ENCODE assay signal across 1 cellular context in the genomic region with DNA sequence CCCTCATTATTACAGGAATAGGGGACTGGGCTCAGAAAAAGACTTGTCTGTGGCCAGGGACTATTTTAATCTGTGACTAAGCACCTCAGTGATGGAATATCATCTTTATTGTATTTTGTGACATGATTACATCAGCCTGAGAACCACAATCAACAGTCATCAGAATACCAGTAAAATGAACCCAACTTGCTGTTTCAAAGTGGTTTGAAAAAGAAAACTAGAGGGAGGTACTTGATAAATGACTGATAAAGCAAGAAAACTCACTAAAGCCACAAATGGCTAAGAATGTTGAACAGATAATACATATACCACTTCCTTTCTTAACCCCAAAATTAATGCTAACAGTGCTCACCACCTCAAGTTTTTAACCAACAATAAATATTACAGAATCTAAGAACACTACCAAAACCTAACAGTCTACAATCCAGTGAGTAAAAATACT.
TF ChIP-seq lines count a peak whose summit lies in the region.

No MANE protein-coding gene starts in this region.

TF ChIP-seq in K562, 482 proteins besides CTCF, POLR2A, EP300 and RAD21 (continued from another document and continues in another):
- TF ChIP-seq MLX (CRISPR knock-in tag; conservative IDR thresholded peaks at IDR 0.05) (no peak), SRSF3 (IDR thresholded peaks at IDR 0.05; ENCODE audit: insufficient read depth, low read length) (no peak), ATF7 (IDR thresholded peaks at IDR 0.05) (peak; percentile 34; the same call in 1 of the 2 replicates), GTF2E2 (tag; IDR thresholded peaks at IDR 0.05) (no peak), HDAC8 (tag; IDR thresholded peaks at IDR 0.05) (no peak), SMAD2 (IDR thresholded peaks at IDR 0.05; ENCODE audit: low read depth, low read length) (no peak), THRA (IDR thresholded peaks at IDR 0.05) (no peak), ARID1B (IDR thresholded peaks at IDR 0.05) (peak; percentile 52; the same call in 1 of the 2 replicates), CEBPG (CRISPR knock-in tag; IDR thresholded peaks at IDR 0.05) (no peak), CEBPG (tag; conservative IDR thresholded peaks at IDR 0.05 in 1 of 2, IDR thresholded peaks at IDR 0.05 in 1 of 2) (peak; percentile 67 to 91), BACH1 (tag; IDR thresholded peaks at IDR 0.05) (no peak), GABPA (tag; conservative IDR thresholded peaks at IDR 0.05; ENCODE audit: low read depth) (0 out of 2 replicates have a peak, but pooled peaks have one; percentile 33), ZBTB12 (CRISPR knock-in tag; IDR thresholded peaks at IDR 0.05) (no peak), SAFB2 (IDR thresholded peaks at IDR 0.05; ENCODE audit: borderline replicate concordance, low read depth, low read length, severe bottlenecking) (no peak), ZNF436 (CRISPR knock-in tag; IDR thresholded peaks at IDR 0.05) (no peak), FOSL1 (tag; conservative IDR thresholded peaks at IDR 0.05) (peak; percentile 61), ZNF311 (CRISPR knock-in tag; IDR thresholded peaks at IDR 0.05) (no peak), NBN (IDR thresholded peaks at IDR 0.05; ENCODE audit: low read depth) (no peak; the same call in 1 of the 2 replicates), RBM39 (optimal IDR thresholded peaks at IDR 0.05; ENCODE audit: low read depth, low read length) (no peak), ILF3 (IDR thresholded peaks at IDR 0.05; ENCODE audit: borderline replicate concordance) (no peak), RBM34 (IDR thresholded peaks at IDR 0.05; ENCODE audit: borderline replicate concordance, insufficient read depth, low read length) (no peak), ZNF165 (CRISPR knock-in tag; IDR thresholded peaks at IDR 0.05; ENCODE audit: borderline replicate concordance) (no peak), RBM14 (IDR thresholded peaks at IDR 0.05; ENCODE audit: borderline replicate concordance, insufficient read depth, low read depth, low read length) (no peak), MAFG (tag; conservative IDR thresholded peaks at IDR 0.05) (no peak), DMBX1 (CRISPR knock-in tag; IDR thresholded peaks at IDR 0.05; ENCODE audit: borderline replicate concordance) (no peak), ZZZ3 (IDR thresholded peaks at IDR 0.05) (no peak), KHSRP (IDR thresholded peaks at IDR 0.05) (no peak), POLR3G (IDR thresholded peaks at IDR 0.05; ENCODE audit: extremely low read depth, insufficient read length, insufficient replicate concordance) (no peak), ZNF316 (IDR thresholded peaks at IDR 0.05) (no peak), HDAC1 (IDR thresholded peaks at IDR 0.05) (no peak), TBL1XR1 (IDR thresholded peaks at IDR 0.05; ENCODE audit: low read length in 2 of 2) (no peak), SMARCE1 (IDR thresholded peaks at IDR 0.05) (peak; percentile 35; the same call in 1 of the 2 replicates), PHB2 (IDR thresholded peaks at IDR 0.05; ENCODE audit: low read depth) (no peak), ZNF143 (CRISPR knock-in tag; IDR thresholded peaks at IDR 0.05) (no peak), ETV5 (CRISPR knock-in tag; IDR thresholded peaks at IDR 0.05; ENCODE audit: low read depth) (no peak), ZNF785 (CRISPR knock-in tag; IDR thresholded peaks at IDR 0.05) (no peak), TAL1 (IDR thresholded peaks at IDR 0.05) (no peak), SMAD3 (CRISPR knock-in tag; conservative IDR thresholded peaks at IDR 0.05) (no peak), GTF2F1 (IDR thresholded peaks at IDR 0.05; ENCODE audit: low read depth, low read length) (no peak), TRIM24 (IDR thresholded peaks at IDR 0.05) (no peak), MAFF (IDR thresholded peaks at IDR 0.05; ENCODE audit: low read length) (peak; percentile 11; the same call in 1 of the 2 replicates), ZKSCAN1 (IDR thresholded peaks at IDR 0.05; ENCODE audit: low read depth, low read length) (no peak), STAT6 (CRISPR knock-in tag; IDR thresholded peaks at IDR 0.05) (no peak), ZFP36 (IDR thresholded peaks at IDR 0.05; ENCODE audit: low read depth, low read length, partially characterized antibody) (no peak), DPF2 (IDR thresholded peaks at IDR 0.05) (no peak; the same call in 1 of the 2 replicates), NFATC3 (IDR thresholded peaks at IDR 0.05) (no peak)
- TF ChIP-seq, protein P1, sequence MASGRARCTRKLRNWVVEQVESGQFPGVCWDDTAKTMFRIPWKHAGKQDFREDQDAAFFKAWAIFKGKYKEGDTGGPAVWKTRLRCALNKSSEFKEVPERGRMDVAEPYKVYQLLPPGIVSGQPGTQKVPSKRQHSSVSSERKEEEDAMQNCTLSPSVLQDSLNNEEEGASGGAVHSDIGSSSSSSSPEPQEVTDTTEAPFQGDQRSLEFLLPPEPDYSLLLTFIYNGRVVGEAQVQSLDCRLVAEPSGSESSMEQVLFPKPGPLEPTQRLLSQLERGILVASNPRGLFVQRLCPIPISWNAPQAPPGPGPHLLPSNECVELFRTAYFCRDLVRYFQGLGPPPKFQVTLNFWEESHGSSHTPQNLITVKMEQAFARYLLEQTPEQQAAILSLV (tag; IDR thresholded peaks at IDR 0.05), result no peak
- TF ChIP-seq, protein P2, sequence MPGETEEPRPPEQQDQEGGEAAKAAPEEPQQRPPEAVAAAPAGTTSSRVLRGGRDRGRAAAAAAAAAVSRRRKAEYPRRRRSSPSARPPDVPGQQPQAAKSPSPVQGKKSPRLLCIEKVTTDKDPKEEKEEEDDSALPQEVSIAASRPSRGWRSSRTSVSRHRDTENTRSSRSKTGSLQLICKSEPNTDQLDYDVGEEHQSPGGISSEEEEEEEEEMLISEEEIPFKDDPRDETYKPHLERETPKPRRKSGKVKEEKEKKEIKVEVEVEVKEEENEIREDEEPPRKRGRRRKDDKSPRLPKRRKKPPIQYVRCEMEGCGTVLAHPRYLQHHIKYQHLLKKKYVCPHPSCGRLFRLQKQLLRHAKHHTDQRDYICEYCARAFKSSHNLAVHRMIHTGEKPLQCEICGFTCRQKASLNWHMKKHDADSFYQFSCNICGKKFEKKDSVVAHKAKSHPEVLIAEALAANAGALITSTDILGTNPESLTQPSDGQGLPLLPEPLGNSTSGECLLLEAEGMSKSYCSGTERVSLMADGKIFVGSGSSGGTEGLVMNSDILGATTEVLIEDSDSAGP (CRISPR knock-in tag; IDR thresholded peaks at IDR 0.05), result no peak
- TF ChIP-seq, protein P3, sequence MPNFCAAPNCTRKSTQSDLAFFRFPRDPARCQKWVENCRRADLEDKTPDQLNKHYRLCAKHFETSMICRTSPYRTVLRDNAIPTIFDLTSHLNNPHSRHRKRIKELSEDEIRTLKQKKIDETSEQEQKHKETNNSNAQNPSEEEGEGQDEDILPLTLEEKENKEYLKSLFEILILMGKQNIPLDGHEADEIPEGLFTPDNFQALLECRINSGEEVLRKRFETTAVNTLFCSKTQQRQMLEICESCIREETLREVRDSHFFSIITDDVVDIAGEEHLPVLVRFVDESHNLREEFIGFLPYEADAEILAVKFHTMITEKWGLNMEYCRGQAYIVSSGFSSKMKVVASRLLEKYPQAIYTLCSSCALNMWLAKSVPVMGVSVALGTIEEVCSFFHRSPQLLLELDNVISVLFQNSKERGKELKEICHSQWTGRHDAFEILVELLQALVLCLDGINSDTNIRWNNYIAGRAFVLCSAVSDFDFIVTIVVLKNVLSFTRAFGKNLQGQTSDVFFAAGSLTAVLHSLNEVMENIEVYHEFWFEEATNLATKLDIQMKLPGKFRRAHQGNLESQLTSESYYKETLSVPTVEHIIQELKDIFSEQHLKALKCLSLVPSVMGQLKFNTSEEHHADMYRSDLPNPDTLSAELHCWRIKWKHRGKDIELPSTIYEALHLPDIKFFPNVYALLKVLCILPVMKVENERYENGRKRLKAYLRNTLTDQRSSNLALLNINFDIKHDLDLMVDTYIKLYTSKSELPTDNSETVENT (CRISPR knock-in tag; IDR thresholded peaks at IDR 0.05), result no peak
- TF ChIP-seq, protein P4, sequence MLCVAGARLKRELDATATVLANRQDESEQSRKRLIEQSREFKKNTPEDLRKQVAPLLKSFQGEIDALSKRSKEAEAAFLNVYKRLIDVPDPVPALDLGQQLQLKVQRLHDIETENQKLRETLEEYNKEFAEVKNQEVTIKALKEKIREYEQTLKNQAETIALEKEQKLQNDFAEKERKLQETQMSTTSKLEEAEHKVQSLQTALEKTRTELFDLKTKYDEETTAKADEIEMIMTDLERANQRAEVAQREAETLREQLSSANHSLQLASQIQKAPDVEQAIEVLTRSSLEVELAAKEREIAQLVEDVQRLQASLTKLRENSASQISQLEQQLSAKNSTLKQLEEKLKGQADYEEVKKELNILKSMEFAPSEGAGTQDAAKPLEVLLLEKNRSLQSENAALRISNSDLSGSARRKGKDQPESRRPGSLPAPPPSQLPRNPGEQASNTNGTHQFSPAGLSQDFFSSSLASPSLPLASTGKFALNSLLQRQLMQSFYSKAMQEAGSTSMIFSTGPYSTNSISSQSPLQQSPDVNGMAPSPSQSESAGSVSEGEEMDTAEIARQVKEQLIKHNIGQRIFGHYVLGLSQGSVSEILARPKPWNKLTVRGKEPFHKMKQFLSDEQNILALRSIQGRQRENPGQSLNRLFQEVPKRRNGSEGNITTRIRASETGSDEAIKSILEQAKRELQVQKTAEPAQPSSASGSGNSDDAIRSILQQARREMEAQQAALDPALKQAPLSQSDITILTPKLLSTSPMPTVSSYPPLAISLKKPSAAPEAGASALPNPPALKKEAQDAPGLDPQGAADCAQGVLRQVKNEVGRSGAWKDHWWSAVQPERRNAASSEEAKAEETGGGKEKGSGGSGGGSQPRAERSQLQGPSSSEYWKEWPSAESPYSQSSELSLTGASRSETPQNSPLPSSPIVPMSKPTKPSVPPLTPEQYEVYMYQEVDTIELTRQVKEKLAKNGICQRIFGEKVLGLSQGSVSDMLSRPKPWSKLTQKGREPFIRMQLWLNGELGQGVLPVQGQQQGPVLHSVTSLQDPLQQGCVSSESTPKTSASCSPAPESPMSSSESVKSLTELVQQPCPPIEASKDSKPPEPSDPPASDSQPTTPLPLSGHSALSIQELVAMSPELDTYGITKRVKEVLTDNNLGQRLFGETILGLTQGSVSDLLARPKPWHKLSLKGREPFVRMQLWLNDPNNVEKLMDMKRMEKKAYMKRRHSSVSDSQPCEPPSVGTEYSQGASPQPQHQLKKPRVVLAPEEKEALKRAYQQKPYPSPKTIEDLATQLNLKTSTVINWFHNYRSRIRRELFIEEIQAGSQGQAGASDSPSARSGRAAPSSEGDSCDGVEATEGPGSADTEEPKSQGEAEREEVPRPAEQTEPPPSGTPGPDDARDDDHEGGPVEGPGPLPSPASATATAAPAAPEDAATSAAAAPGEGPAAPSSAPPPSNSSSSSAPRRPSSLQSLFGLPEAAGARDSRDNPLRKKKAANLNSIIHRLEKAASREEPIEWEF (CRISPR knock-in tag; IDR thresholded peaks at IDR 0.05), result no peak
- TF ChIP-seq, protein P5, sequence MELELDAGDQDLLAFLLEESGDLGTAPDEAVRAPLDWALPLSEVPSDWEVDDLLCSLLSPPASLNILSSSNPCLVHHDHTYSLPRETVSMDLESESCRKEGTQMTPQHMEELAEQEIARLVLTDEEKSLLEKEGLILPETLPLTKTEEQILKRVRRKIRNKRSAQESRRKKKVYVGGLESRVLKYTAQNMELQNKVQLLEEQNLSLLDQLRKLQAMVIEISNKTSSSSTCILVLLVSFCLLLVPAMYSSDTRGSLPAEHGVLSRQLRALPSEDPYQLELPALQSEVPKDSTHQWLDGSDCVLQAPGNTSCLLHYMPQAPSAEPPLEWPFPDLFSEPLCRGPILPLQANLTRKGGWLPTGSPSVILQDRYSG (tag; conservative IDR thresholded peaks at IDR 0.05; ENCODE audit: low read depth), result no peak
